In the genomic region with DNA sequence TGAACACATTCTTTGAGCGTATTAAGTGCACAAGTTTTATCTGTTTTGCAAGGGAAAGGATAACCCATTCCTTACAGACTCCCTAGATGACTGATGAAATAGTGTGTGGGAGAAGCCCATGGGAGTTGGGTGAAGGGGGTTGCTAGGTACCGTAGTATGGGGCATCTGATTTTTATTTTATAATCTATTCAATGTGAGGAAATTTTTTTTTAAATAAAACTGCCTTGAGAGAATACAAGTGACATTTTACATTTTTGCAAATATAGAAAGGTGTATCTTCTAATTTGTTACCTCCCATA, we compare ENCODE assay signal across 8 cellular contexts. TPM values are rescaled to one million over a fixed set of nuclear protein-coding genes. Genes with fewer than 3 reads are reported as not detected.
DNase-seq lines count a peak whose midpoint lies in the region; ATAC-seq, FAIRE-seq and TF ChIP-seq lines count a peak whose summit lies in the region.

No MANE protein-coding gene starts in this region.

- no peak for TF ChIP-seq EP300 in HepG2 (IDR thresholded peaks at IDR 0.05; ENCODE audit: low read depth in 2 of 2, low read length in 2 of 2)
- TF ChIP-seq EP300 in HepG2 (CRISPR knock-in tag; IDR thresholded peaks at IDR 0.05; ENCODE audit: borderline replicate concordance): no peak

- no peak for TF ChIP-seq RAD21 in HepG2 (CRISPR knock-in tag; IDR thresholded peaks at IDR 0.05)

- H3K4me2 ChIP-seq in HepG2 (ENCODE audit: low read depth, low read length): peak overlapping the region; percentile 82

- in situ Hi-C loops in astrocyte of the cerebellum (cut with HindIII; ENCODE audit: low sequenced_read_pairs) (no loop called here), HepG2 (cut with HindIII; ENCODE audit: extremely low pct_ligation_motif_present, low pct_unique_long_range_greater_than_20kb) (no loop called here)

- CTCF ChIA-PET in HepG2 (lab: Yijun Ruan, JAX; ENCODE audit: low intra/inter-chr PET ratio, low total read pairs): no interaction called here

- H2AFZ ChIP-seq in HepG2 (ENCODE audit: low read length): no peak overlapping the region

- no peak for DNase-seq in stimulated activated naive CD8-positive, alpha-beta T cell treated with anti-CD3 and anti-CD28 coated beads, Interleukin-15, Interleukin-2, amounts not matched to agents 100 U/mL and 50 U/mL, for 24 hours
- no peak for DNase-seq in astrocyte of the cerebellum (ENCODE audit: low read depth)
- no peak for DNase-seq in HepG2 (ENCODE audit: low spot score)
- DNase-seq in effector CD4-positive, alpha-beta T cell: no peak
- DNase-seq in D341Med (ENCODE audit: low spot score): no peak
- DNase-seq in GM12891 (ENCODE audit: insufficient read length, low spot score): no peak

- FAIRE-seq in HepG2 (lab: Jason Lieb, UNC) (no peak), GM12891 (lab: Jason Lieb, UNC) (no peak)

- TF ChIP-seq POLR2A in HepG2 (IDR thresholded peaks at IDR 0.05; ENCODE audit: insufficient read depth in 1 of 2, low read depth in 2 of 2, low read length in 2 of 2): no peak
- TF ChIP-seq POLR2A in GM12891 (IDR thresholded peaks at IDR 0.05; ENCODE audit: low read depth, low read length): no peak

- no peaks in the 10 kb centered on the region for H3K9me3 ChIP-seq in HepG2 (ENCODE audit: low read length)

- peaks cover 37% of the 10 kb centered on the region for H3K36me3 Mint-ChIP-seq in stimulated activated naive CD8-positive, alpha-beta T cell treated with anti-CD3 and anti-CD28 coated beads, Interleukin-15, Interleukin-2, amounts not matched to agents 100 ng/mL and 50 ng/mL, for 24 hours (ENCODE audit: low read depth)

- POLR2A ChIA-PET in HepG2 (lab: Yijun Ruan, JAX): interaction anchor here (1.8 to 2.1 kb wide), 2 partner anchors 7 to 17 kb away, joined by 8 to 13 read pairs; no protein-coding TSS in a partner anchor

- H3K27me3 ChIP-seq in HepG2 (ENCODE audit: control insufficient read depth in 1 of 2, insufficient read depth in 2 of 2, low read length in 2 of 2): no peaks in the 10 kb centered on the region; a peak in 1 of 5 replicates

- no peak overlapping the region for H3K27ac Mint-ChIP-seq in stimulated activated naive CD8-positive, alpha-beta T cell treated with anti-CD3 and anti-CD28 coated beads, Interleukin-15, Interleukin-2, amounts not matched to agents 100 ng/mL and 50 ng/mL, for 24 hours

- 43% methylated on average over 2 of the region's 2 CpGs for WGBS in HepG2 (ENCODE audit: low lambda C conversion rate)

- BruUV-seq in HepG2 (replicated peaks; lab: Mats Ljungman, UMichigan): no TSS peak

- H3K27me3 Mint-ChIP-seq in stimulated activated naive CD8-positive, alpha-beta T cell treated with anti-CD3 and anti-CD28 coated beads, Interleukin-15, Interleukin-2, amounts not matched to agents 100 ng/mL and 50 ng/mL, for 24 hours: no peaks in the 10 kb centered on the region

- H3K9ac ChIP-seq in HepG2 (ENCODE audit: insufficient read depth, low read depth, low read length): peak overlapping the region; percentile 80; the same call in 1 of the 2 replicates

- peaks cover 60% of the 10 kb centered on the region for H3K79me2 ChIP-seq in HepG2 (ENCODE audit: insufficient read depth, low read length)

- H3K36me3 ChIP-seq in HepG2 (replicated peaks in 1 of 2; ENCODE audit: control insufficient read depth in 1 of 2, insufficient read depth in 2 of 2, low read length in 2 of 2): peaks cover 0 to 4% of the 10 kb centered on the region in 2 experiments; a peak in 1 of 5 replicates

- ATAC-seq in stimulated activated naive CD8-positive, alpha-beta T cell treated with anti-CD3 and anti-CD28 coated beads, Interleukin-15, Interleukin-2, amounts not matched to agents 100 U/mL and 50 U/mL, for 24 hours: no peak
- ATAC-seq in HepG2: no peak
- ATAC-seq in GM21529 (IDR thresholded peaks at IDR 0.05; ENCODE audit: unreplicated experiment): no peak

- H3K4me1 Mint-ChIP-seq in stimulated activated naive CD8-positive, alpha-beta T cell treated with anti-CD3 and anti-CD28 coated beads, Interleukin-15, Interleukin-2, amounts not matched to agents 100 ng/mL and 50 ng/mL, for 24 hours (ENCODE audit: low read depth): peaks cover 58% of the 10 kb centered on the region

- H3K4me3 ChIP-seq in astrocyte of the cerebellum (ENCODE audit: low read depth, low read length) (peak overlapping the region; percentile 95), HepG2 (replicated peaks in 1 of 3; ENCODE audit: insufficient read depth in 1 of 3, low read depth in 2 of 3, low read length in 3 of 3) (peak overlapping the region; percentile 68 to 96 (median 76); a peak in 5 of 6 replicates)

- H3K9me3 Mint-ChIP-seq in stimulated activated naive CD8-positive, alpha-beta T cell treated with anti-CD3 and anti-CD28 coated beads, Interleukin-15, Interleukin-2, amounts not matched to agents 100 ng/mL and 50 ng/mL, for 24 hours: no peaks in the 10 kb centered on the region

- TF ChIP-seq CTCF in astrocyte of the cerebellum (IDR thresholded peaks at IDR 0.05; ENCODE audit: low read depth, low read length, missing control alignments): no peak
- no peak for TF ChIP-seq CTCF in HepG2 (CRISPR knock-in tag; IDR thresholded peaks at IDR 0.05)

- intact Hi-C loops in HepG2 (cut with micrococcal nuclease; ENCODE audit: unreplicated experiment): loop anchor here (2.0 kb wide), 1 partner anchor 16 kb away; a partner anchor contains a TSS

- peaks cover 66% of the 10 kb centered on the region for H3K4me1 ChIP-seq in HepG2 (ENCODE audit: insufficient read depth, low read length)

- H3K27ac ChIP-seq in HepG2 (ENCODE audit: extremely low read length, insufficient read depth, low read length): no peak overlapping the region

- peaks cover 8% of the 10 kb centered on the region for H4K20me1 ChIP-seq in HepG2 (ENCODE audit: insufficient read depth, low read length)

- peak overlapping the region; percentile 100 for H3K4me3 Mint-ChIP-seq in stimulated activated naive CD8-positive, alpha-beta T cell treated with anti-CD3 and anti-CD28 coated beads, Interleukin-15, Interleukin-2, amounts not matched to agents 100 ng/mL and 50 ng/mL, for 24 hours

TF ChIP-seq in HepG2, 621 proteins besides CTCF, POLR2A, EP300 and RAD21 (continues in another document):
- TF ChIP-seq ZNF136 (CRISPR knock-in tag; IDR thresholded peaks at IDR 0.05; ENCODE audit: low read depth) (no peak), ZNF17 (CRISPR knock-in tag; IDR thresholded peaks at IDR 0.05) (no peak), RNF2 (conservative IDR thresholded peaks at IDR 0.05; ENCODE audit: low read depth) (no peak)

TF ChIP-seq in GM12891, 5 proteins besides CTCF, POLR2A, EP300 and RAD21 (continues in another document):
- no peak for TF ChIP-seq POU2F2 (IDR thresholded peaks at IDR 0.05; ENCODE audit: low read depth, low read length)
- no peak for TF ChIP-seq POLR2AphosphoS5 (IDR thresholded peaks at IDR 0.05; ENCODE audit: low read depth, low read length)
- TF ChIP-seq TAF1 (IDR thresholded peaks at IDR 0.05; ENCODE audit: low read depth, low read length): no peak

RNA-seq across cellular contexts. Expression of a gene that starts 1.4 kb away (rescaled TPM):
- total RNA-seq in HepG2 (2016; rRNA removed; fragmentation: Illumina TruSeq; extraction: Trizol): 31.6 and 38.6 TPM in 2 replicates
- total RNA-seq in HepG2 (2016; cell fraction: cytosol; rRNA removed; fragmentation: Illumina TruSeq; extraction: Trizol; ENCODE audit: low read depth): 8.0 and 9.2 TPM in 2 replicates
- total RNA-seq in HepG2 (2016; cell fraction: insoluble cytoplasmic fraction; rRNA removed; fragmentation: Illumina TruSeq; extraction: Trizol): 31.4 and 36.8 TPM in 2 replicates
- 8.3 and 9.6 TPM in 2 replicates for total RNA-seq in HepG2 (2016; cell fraction: membrane; rRNA removed; fragmentation: Illumina TruSeq; extraction: Trizol)
- total RNA-seq in HepG2 (2016; cell fraction: nucleus; rRNA removed; fragmentation: Illumina TruSeq; extraction: Trizol): 80.5 and 84.8 TPM in 2 replicates
- 54.1 and 69.5 TPM in 2 replicates for polyA plus RNA-seq in HepG2 (2011; rRNA removed)
- polyA plus RNA-seq in HepG2 (2011; cell fraction: cytosol; rRNA removed): 5.2 and 8.6 TPM in 2 replicates
- polyA plus RNA-seq in HepG2 (2011; cell fraction: nucleus; rRNA removed): 164 and 215 TPM in 2 replicates
- polyA plus RNA-seq in HepG2 (2012): 40.0 and 44.5 TPM in 2 replicates
- 0.36 and 0.45 TPM in 2 replicates for polyA plus RNA-seq in HepG2 (2016; cell fraction: cytosol; fragmentation: Illumina TruSeq; extraction: Trizol; ENCODE audit: low read depth)
- polyA plus RNA-seq in HepG2 (2016; cell fraction: insoluble cytoplasmic fraction; fragmentation: Illumina TruSeq; extraction: Trizol; ENCODE audit: low read depth): 13.0 and 14.0 TPM in 2 replicates
- polyA plus RNA-seq in HepG2 (2016; cell fraction: membrane; fragmentation: Illumina TruSeq; extraction: Trizol; ENCODE audit: low read depth): 1.2 and 1.5 TPM in 2 replicates
- 97.2 and 103 TPM in 2 replicates for polyA plus RNA-seq in HepG2 (2016; cell fraction: nucleus; fragmentation: Illumina TruSeq; extraction: Trizol; ENCODE audit: insufficient read depth, low read depth)
- polyA minus RNA-seq in HepG2 (2011; rRNA and poly(A)+ RNA removed; ENCODE audit: low replicate concordance): 26.6 and 41.6 TPM in 2 replicates
- 18.0 and 18.8 TPM in 2 replicates for polyA minus RNA-seq in HepG2 (2011; cell fraction: cytosol; rRNA and poly(A)+ RNA removed)
- polyA minus RNA-seq in HepG2 (2011; cell fraction: nucleus; rRNA and poly(A)+ RNA removed): 224 and 265 TPM in 2 replicates
- polyA plus RNA-seq in GM12891 (2012; ENCODE audit: low read depth, missing spikeins): 49.9 TPM

RNA-seq across cellular contexts. Expression of a gene that starts 15.7 kb away (rescaled TPM):
- total RNA-seq in HepG2 (2016; rRNA removed; fragmentation: Illumina TruSeq; extraction: Trizol): 1.1 and 2.0 TPM in 2 replicates
- total RNA-seq in HepG2 (2016; cell fraction: cytosol; rRNA removed; fragmentation: Illumina TruSeq; extraction: Trizol; ENCODE audit: low read depth): 0.18 and 0.30 TPM in 2 replicates
- 1.0 and 1.9 TPM in 2 replicates for total RNA-seq in HepG2 (2016; cell fraction: insoluble cytoplasmic fraction; rRNA removed; fragmentation: Illumina TruSeq; extraction: Trizol)
- 0.80 and 0.90 TPM in 2 replicates for total RNA-seq in HepG2 (2016; cell fraction: membrane; rRNA removed; fragmentation: Illumina TruSeq; extraction: Trizol)
- 1.7 and 1.9 TPM in 2 replicates for total RNA-seq in HepG2 (2016; cell fraction: nucleus; rRNA removed; fragmentation: Illumina TruSeq; extraction: Trizol)
- polyA plus RNA-seq in HepG2 (2011; rRNA removed): 0.50 and 0.52 TPM in 2 replicates
- 0.40 and 0.44 TPM in 2 replicates for polyA plus RNA-seq in HepG2 (2011; cell fraction: cytosol; rRNA removed)
- 0.58 and 0.78 TPM in 2 replicates for polyA plus RNA-seq in HepG2 (2011; cell fraction: nucleus; rRNA removed)
- polyA plus RNA-seq in HepG2 (2012): 2.3 and 3.4 TPM in 2 replicates
- polyA plus RNA-seq in HepG2 (2016; cell fraction: cytosol; fragmentation: Illumina TruSeq; extraction: Trizol; ENCODE audit: low read depth): 0.40 and 0.57 TPM in 2 replicates
- polyA plus RNA-seq in HepG2 (2016; cell fraction: insoluble cytoplasmic fraction; fragmentation: Illumina TruSeq; extraction: Trizol; ENCODE audit: low read depth): 1.9 and 2.0 TPM in 2 replicates
- 1.1 and 1.7 TPM in 2 replicates for polyA plus RNA-seq in HepG2 (2016; cell fraction: membrane; fragmentation: Illumina TruSeq; extraction: Trizol; ENCODE audit: low read depth)
- polyA plus RNA-seq in HepG2 (2016; cell fraction: nucleus; fragmentation: Illumina TruSeq; extraction: Trizol; ENCODE audit: insufficient read depth, low read depth): 4.0 and 4.8 TPM in 2 replicates
- 0.14 and 0.47 TPM in 2 replicates for polyA minus RNA-seq in HepG2 (2011; rRNA and poly(A)+ RNA removed; ENCODE audit: low replicate concordance)
- polyA minus RNA-seq in HepG2 (2011; cell fraction: cytosol; rRNA and poly(A)+ RNA removed): 0.49 TPM in 1 of 2 replicates, not detected in the other
- 1.2 and 1.4 TPM in 2 replicates for polyA minus RNA-seq in HepG2 (2011; cell fraction: nucleus; rRNA and poly(A)+ RNA removed)
- polyA plus RNA-seq in GM12891 (2012; ENCODE audit: low read depth, missing spikeins): 0.23 TPM
